In the genomic region with DNA sequence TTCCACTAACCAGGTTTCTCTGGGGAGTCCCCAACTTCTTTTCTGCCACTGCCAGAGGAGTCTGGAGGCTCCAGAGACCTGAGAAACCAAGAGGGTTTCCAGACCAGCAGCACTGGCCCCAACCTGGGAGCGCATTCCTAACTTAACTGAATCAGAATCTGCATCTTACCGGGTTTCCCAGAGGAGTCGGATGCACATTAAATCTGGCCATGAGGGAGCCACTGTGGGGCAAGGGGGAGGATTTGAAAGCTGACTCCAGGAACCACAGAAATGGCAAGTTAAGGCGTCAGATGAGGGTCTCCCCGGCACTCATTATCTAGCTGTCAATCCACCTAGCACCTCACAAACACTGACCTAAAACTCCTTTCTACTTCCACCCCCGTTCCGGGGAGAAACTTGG, we compare ENCODE assay signal across 1 cellular context.
TF ChIP-seq lines count a peak whose summit lies in the region.

No MANE protein-coding gene starts in this region.

TF ChIP-seq in GM23338, 12 proteins besides CTCF, POLR2A, EP300 and RAD21:
- TF ChIP-seq, protein P1, sequence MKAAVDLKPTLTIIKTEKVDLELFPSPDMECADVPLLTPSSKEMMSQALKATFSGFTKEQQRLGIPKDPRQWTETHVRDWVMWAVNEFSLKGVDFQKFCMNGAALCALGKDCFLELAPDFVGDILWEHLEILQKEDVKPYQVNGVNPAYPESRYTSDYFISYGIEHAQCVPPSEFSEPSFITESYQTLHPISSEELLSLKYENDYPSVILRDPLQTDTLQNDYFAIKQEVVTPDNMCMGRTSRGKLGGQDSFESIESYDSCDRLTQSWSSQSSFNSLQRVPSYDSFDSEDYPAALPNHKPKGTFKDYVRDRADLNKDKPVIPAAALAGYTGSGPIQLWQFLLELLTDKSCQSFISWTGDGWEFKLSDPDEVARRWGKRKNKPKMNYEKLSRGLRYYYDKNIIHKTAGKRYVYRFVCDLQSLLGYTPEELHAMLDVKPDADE (IDR thresholded peaks at IDR 0.05), result no peak
- TF ChIP-seq, protein P2, sequence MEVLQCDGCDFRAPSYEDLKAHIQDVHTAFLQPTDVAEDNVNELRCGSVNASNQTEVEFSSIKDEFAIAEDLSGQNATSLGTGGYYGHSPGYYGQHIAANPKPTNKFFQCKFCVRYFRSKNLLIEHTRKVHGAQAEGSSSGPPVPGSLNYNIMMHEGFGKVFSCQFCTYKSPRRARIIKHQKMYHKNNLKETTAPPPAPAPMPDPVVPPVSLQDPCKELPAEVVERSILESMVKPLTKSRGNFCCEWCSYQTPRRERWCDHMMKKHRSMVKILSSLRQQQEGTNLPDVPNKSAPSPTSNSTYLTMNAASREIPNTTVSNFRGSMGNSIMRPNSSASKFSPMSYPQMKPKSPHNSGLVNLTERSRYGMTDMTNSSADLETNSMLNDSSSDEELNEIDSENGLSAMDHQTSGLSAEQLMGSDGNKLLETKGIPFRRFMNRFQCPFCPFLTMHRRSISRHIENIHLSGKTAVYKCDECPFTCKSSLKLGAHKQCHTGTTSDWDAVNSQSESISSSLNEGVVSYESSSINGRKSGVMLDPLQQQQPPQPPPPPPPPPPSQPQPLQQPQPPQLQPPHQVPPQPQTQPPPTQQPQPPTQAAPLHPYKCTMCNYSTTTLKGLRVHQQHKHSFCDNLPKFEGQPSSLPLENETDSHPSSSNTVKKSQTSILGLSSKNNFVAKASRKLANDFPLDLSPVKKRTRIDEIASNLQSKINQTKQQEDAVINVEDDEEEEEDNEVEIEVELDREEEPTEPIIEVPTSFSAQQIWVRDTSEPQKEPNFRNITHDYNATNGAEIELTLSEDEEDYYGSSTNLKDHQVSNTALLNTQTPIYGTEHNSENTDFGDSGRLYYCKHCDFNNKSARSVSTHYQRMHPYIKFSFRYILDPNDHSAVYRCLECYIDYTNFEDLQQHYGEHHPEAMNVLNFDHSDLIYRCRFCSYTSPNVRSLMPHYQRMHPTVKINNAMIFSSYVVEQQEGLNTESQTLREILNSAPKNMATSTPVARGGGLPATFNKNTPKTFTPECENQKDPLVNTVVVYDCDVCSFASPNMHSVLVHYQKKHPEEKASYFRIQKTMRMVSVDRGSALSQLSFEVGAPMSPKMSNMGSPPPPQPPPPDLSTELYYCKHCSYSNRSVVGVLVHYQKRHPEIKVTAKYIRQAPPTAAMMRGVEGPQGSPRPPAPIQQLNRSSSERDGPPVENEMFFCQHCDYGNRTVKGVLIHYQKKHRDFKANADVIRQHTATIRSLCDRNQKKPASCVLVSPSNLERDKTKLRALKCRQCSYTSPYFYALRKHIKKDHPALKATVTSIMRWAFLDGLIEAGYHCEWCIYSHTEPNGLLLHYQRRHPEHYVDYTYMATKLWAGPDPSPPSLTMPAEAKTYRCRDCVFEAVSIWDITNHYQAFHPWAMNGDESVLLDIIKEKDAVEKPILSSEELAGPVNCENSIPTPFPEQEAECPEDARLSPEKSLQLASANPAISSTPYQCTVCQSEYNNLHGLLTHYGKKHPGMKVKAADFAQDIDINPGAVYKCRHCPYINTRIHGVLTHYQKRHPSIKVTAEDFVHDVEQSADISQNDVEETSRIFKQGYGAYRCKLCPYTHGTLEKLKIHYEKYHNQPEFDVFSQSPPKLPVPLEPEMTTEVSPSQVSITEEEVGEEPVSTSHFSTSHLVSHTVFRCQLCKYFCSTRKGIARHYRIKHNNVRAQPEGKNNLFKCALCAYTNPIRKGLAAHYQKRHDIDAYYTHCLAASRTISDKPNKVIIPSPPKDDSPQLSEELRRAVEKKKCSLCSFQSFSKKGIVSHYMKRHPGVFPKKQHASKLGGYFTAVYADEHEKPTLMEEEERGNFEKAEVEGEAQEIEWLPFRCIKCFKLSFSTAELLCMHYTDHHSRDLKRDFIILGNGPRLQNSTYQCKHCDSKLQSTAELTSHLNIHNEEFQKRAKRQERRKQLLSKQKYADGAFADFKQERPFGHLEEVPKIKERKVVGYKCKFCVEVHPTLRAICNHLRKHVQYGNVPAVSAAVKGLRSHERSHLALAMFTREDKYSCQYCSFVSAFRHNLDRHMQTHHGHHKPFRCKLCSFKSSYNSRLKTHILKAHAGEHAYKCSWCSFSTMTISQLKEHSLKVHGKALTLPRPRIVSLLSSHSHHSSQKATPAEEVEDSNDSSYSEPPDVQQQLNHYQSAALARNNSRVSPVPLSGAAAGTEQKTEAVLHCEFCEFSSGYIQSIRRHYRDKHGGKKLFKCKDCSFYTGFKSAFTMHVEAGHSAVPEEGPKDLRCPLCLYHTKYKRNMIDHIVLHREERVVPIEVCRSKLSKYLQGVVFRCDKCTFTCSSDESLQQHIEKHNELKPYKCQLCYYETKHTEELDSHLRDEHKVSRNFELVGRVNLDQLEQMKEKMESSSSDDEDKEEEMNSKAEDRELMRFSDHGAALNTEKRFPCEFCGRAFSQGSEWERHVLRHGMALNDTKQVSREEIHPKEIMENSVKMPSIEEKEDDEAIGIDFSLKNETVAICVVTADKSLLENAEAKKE (CRISPR knock-in tag; IDR thresholded peaks at IDR 0.05), result no peak
- TF ChIP-seq POLR2AphosphoS5 (IDR thresholded peaks at IDR 0.05; ENCODE audit: low read depth) (no peak), EZH2phosphoT487 (IDR thresholded peaks at IDR 0.05; ENCODE audit: unreplicated experiment) (no peak), EZH2 (IDR thresholded peaks at IDR 0.05; ENCODE audit: low read depth, unreplicated experiment) (no peak), JUNB (IDR thresholded peaks at IDR 0.05; ENCODE audit: unreplicated experiment) (no peak), ZNF331 (CRISPR knock-in tag; IDR thresholded peaks at IDR 0.05; ENCODE audit: low read depth) (no peak), CREB1 (CRISPR knock-in tag; IDR thresholded peaks at IDR 0.05; ENCODE audit: low read depth) (no peak), ZNF114 (CRISPR knock-in tag; IDR thresholded peaks at IDR 0.05) (no peak), NANOG (IDR thresholded peaks at IDR 0.05; ENCODE audit: borderline replicate concordance) (no peak), STAT1 (IDR thresholded peaks at IDR 0.05; ENCODE audit: unreplicated experiment) (no peak)
- TF ChIP-seq, protein P3, sequence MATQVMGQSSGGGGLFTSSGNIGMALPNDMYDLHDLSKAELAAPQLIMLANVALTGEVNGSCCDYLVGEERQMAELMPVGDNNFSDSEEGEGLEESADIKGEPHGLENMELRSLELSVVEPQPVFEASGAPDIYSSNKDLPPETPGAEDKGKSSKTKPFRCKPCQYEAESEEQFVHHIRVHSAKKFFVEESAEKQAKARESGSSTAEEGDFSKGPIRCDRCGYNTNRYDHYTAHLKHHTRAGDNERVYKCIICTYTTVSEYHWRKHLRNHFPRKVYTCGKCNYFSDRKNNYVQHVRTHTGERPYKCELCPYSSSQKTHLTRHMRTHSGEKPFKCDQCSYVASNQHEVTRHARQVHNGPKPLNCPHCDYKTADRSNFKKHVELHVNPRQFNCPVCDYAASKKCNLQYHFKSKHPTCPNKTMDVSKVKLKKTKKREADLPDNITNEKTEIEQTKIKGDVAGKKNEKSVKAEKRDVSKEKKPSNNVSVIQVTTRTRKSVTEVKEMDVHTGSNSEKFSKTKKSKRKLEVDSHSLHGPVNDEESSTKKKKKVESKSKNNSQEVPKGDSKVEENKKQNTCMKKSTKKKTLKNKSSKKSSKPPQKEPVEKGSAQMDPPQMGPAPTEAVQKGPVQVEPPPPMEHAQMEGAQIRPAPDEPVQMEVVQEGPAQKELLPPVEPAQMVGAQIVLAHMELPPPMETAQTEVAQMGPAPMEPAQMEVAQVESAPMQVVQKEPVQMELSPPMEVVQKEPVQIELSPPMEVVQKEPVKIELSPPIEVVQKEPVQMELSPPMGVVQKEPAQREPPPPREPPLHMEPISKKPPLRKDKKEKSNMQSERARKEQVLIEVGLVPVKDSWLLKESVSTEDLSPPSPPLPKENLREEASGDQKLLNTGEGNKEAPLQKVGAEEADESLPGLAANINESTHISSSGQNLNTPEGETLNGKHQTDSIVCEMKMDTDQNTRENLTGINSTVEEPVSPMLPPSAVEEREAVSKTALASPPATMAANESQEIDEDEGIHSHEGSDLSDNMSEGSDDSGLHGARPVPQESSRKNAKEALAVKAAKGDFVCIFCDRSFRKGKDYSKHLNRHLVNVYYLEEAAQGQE (IDR thresholded peaks at IDR 0.05; ENCODE audit: unreplicated experiment), result no peak
